1 cellular context compared by ENCODE assay signal in the genomic region with DNA sequence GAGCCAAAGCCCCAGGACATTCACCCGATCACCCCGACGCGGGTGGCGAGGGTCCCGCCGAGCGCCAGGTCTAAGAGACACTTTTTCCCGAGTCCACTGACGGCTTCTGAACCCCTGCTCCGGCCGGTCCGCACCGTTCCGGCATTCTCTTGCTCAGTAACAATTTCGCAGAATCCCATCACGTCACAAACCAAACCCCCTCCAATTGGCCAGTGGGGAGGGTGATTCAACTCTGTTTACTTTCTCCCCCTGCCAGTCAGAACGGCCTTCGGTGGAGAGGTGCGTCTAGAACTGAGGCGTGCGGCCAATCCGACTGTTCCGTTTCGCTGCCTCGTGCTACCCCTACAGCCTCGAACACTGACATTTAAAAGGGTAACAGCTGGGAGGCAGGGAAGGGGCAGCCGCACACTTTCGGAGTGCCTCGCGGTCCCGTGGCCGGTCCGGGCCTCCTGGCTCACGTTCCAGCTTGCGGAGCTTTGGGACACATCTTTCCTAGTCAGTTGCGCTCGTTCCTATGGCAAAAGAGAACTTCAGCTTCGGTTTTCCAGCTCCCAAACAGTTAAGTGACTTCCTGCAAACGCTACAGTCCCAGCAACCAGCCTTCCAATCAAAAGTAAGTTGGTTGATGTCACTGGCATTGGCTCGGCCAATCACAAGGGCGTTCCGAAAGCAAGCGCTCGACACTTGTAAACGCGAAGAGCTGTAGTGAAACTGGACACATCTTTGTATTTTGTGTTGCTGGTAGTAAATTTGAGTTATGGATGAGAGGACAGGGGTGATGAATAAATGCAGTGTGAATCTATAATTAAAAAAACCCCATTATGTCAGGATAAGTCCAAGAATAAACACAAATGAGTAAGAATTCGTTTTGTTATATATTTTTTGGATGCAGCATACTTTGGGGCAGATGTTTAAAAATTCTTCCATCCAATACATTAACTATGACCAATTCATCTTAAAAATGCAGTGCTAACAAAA.
TF ChIP-seq lines count a peak whose summit lies in the region.

KLF9 (minus strand) TSS at position 860 of the 978 bp plus-strand sequence. CDS start 1,294 bp downstream, outside the sequence.

TF ChIP-seq in HepG2, 621 proteins besides CTCF, POLR2A, EP300 and RAD21 (continued from another document and continues in another):
- TF ChIP-seq, protein P1, sequence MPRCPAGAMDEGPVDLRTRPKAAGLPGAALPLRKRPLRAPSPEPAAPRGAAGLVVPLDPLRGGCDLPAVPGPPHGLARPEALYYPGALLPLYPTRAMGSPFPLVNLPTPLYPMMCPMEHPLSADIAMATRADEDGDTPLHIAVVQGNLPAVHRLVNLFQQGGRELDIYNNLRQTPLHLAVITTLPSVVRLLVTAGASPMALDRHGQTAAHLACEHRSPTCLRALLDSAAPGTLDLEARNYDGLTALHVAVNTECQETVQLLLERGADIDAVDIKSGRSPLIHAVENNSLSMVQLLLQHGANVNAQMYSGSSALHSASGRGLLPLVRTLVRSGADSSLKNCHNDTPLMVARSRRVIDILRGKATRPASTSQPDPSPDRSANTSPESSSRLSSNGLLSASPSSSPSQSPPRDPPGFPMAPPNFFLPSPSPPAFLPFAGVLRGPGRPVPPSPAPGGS (CRISPR knock-in tag; IDR thresholded peaks at IDR 0.05), result peak; percentile 76; the same call in 1 of the 2 replicates
- peak; percentile 72; the same call in 1 of the 2 replicates for TF ChIP-seq ZBTB21 (CRISPR knock-in tag; IDR thresholded peaks at IDR 0.05)
- no peak for TF ChIP-seq ZSCAN30 (CRISPR knock-in tag; IDR thresholded peaks at IDR 0.05)
- TF ChIP-seq TAF1 (CRISPR knock-in tag; IDR thresholded peaks at IDR 0.05), result peak; percentile 66
- TF ChIP-seq REST (IDR thresholded peaks at IDR 0.05; ENCODE audit: borderline replicate concordance in 1 of 2, low read depth in 1 of 2, low read length in 2 of 2), result 0 out of 4 replicates have a peak, but pooled peaks of 1 of the 2 experiments have one; percentile 4
- TF ChIP-seq SKI (IDR thresholded peaks at IDR 0.05; ENCODE audit: partially characterized antibody), result peak; percentile 50
- TF ChIP-seq ZNF224 (CRISPR knock-in tag; IDR thresholded peaks at IDR 0.05), result peak; percentile 79; the same call in 1 of the 2 replicates
- no peak for TF ChIP-seq PTBP1 (IDR thresholded peaks at IDR 0.05; ENCODE audit: low read depth, low read length, poor library complexity, severe bottlenecking)
- TF ChIP-seq GABPB1 (CRISPR knock-in tag; IDR thresholded peaks at IDR 0.05), result peak; percentile 74
- TF ChIP-seq ZSCAN5A (CRISPR knock-in tag; IDR thresholded peaks at IDR 0.05; ENCODE audit: borderline replicate concordance), result peak; percentile 71; the same call in 1 of the 2 replicates
- no peak for TF ChIP-seq GATA4 (IDR thresholded peaks at IDR 0.05; ENCODE audit: borderline replicate concordance, low read depth)
- TF ChIP-seq, protein P2, sequence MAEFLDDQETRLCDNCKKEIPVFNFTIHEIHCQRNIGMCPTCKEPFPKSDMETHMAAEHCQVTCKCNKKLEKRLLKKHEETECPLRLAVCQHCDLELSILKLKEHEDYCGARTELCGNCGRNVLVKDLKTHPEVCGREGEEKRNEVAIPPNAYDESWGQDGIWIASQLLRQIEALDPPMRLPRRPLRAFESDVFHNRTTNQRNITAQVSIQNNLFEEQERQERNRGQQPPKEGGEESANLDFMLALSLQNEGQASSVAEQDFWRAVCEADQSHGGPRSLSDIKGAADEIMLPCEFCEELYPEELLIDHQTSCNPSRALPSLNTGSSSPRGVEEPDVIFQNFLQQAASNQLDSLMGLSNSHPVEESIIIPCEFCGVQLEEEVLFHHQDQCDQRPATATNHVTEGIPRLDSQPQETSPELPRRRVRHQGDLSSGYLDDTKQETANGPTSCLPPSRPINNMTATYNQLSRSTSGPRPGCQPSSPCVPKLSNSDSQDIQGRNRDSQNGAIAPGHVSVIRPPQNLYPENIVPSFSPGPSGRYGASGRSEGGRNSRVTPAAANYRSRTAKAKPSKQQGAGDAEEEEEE (CRISPR knock-in tag; IDR thresholded peaks at IDR 0.05; ENCODE audit: borderline replicate concordance), result no peak
- TF ChIP-seq ZNF780A (CRISPR knock-in tag; IDR thresholded peaks at IDR 0.05), result no peak
- no peak for TF ChIP-seq JDP2 (CRISPR knock-in tag; IDR thresholded peaks at IDR 0.05; ENCODE audit: borderline replicate concordance)
- no peak for TF ChIP-seq ZNF597 (CRISPR knock-in tag; IDR thresholded peaks at IDR 0.05)
- no peak for TF ChIP-seq U2AF2 (IDR thresholded peaks at IDR 0.05; ENCODE audit: low read depth, low read length)
- TF ChIP-seq HNRNPLL (IDR thresholded peaks at IDR 0.05; ENCODE audit: low read depth, low read length, poor library complexity, severe bottlenecking), result peak; percentile 71
- no peak for TF ChIP-seq ZBTB39 (CRISPR knock-in tag; IDR thresholded peaks at IDR 0.05)
- no peak for TF ChIP-seq NBN (conservative IDR thresholded peaks at IDR 0.05)
- no peak for TF ChIP-seq RELA (CRISPR knock-in tag; IDR thresholded peaks at IDR 0.05)
- TF ChIP-seq GPN1 (CRISPR knock-in tag; IDR thresholded peaks at IDR 0.05; ENCODE audit: borderline replicate concordance), result no peak
- no peak for TF ChIP-seq ZNF589 (CRISPR knock-in tag; conservative IDR thresholded peaks at IDR 0.05)
- no peak for TF ChIP-seq GZF1 (CRISPR knock-in tag; IDR thresholded peaks at IDR 0.05)
- no peak for TF ChIP-seq STAT5B (CRISPR knock-in tag; IDR thresholded peaks at IDR 0.05)
- TF ChIP-seq ZFX (CRISPR knock-in tag; IDR thresholded peaks at IDR 0.05; ENCODE audit: low read depth), result peak; percentile 73
- peak; percentile 77; the same call in 1 of the 2 replicates for TF ChIP-seq ZNF691 (CRISPR knock-in tag; IDR thresholded peaks at IDR 0.05; ENCODE audit: borderline replicate concordance, low read depth)
- no peak for TF ChIP-seq NFIC (IDR thresholded peaks at IDR 0.05; ENCODE audit: low read length)
- peak; percentile 81; the same call in 1 of the 2 replicates for TF ChIP-seq MXD3 (CRISPR knock-in tag; IDR thresholded peaks at IDR 0.05)
- peak; percentile 88 for TF ChIP-seq KDM2A (CRISPR knock-in tag; IDR thresholded peaks at IDR 0.05; ENCODE audit: borderline replicate concordance, low read depth)
- 0 out of 2 replicates have a peak, but pooled peaks have one; percentile 45 for TF ChIP-seq ATF6 (CRISPR knock-in tag; conservative IDR thresholded peaks at IDR 0.05)
- TF ChIP-seq, protein P3, sequence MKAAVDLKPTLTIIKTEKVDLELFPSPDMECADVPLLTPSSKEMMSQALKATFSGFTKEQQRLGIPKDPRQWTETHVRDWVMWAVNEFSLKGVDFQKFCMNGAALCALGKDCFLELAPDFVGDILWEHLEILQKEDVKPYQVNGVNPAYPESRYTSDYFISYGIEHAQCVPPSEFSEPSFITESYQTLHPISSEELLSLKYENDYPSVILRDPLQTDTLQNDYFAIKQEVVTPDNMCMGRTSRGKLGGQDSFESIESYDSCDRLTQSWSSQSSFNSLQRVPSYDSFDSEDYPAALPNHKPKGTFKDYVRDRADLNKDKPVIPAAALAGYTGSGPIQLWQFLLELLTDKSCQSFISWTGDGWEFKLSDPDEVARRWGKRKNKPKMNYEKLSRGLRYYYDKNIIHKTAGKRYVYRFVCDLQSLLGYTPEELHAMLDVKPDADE (CRISPR knock-in tag; IDR thresholded peaks at IDR 0.05), result no peak; the same call in 1 of the 2 replicates
- no peak for TF ChIP-seq CENPBD1 (CRISPR knock-in tag; IDR thresholded peaks at IDR 0.05; ENCODE audit: borderline replicate concordance, low read depth)
- no peak for TF ChIP-seq MEIS2 (CRISPR knock-in tag; IDR thresholded peaks at IDR 0.05)
- TF ChIP-seq ZBTB26 (CRISPR knock-in tag; IDR thresholded peaks at IDR 0.05; ENCODE audit: borderline replicate concordance), result peak; percentile 73; the same call in 1 of the 2 replicates
- peak; percentile 21; the same call in 1 of the 2 replicates for TF ChIP-seq FOXA1 (IDR thresholded peaks at IDR 0.05)
- TF ChIP-seq FOXA1 (CRISPR knock-in tag; IDR thresholded peaks at IDR 0.05), result peak; percentile 91
